ENCODE assay signal across 11 cellular contexts in genomic region chr5:73365301-73365853, GRCh38.
DNase-seq lines count a peak whose midpoint lies in the region; ATAC-seq and TF ChIP-seq lines count a peak whose summit lies in the region.
"Had no signal": no experiment of that assay in that cellular context is flagged by ENCODE, and none has a peak within 500 bp of the region (broad histone marks: within the 10 kb centered on the region; RNA-seq: fewer than 3 reads in every experiment).

No MANE protein-coding gene starts in this region.

- CTCF ChIA-PET in HEK293 (lab: Yijun Ruan, JAX): interaction anchor here (2.5 kb wide), 1 partner anchor 149 kb away, joined by 14 read pairs; no protein-coding TSS in a partner anchor
- CTCF ChIA-PET in activated CD8-positive, alpha-beta T cell treated with anti-CD3 and anti-CD28 coated beads, Interleukin-2, amount 10 ng/mL, durations not matched to agents 7 days and 5 days (lab: Charles Lee): no interaction called here

- H3K36me3 Mint-ChIP-seq in activated CD8-positive, alpha-beta T cell treated with anti-CD3 and anti-CD28 coated beads, Interleukin-2, amount 10 ng/mL, durations not matched to agents 7 days and 5 days (ENCODE audit: low read depth): no peaks in the 10 kb centered on the region

- TF ChIP-seq CTCF in 22Rv1 (IDR thresholded peaks at IDR 0.05) (no peak), HEK293 (tag by site-specific recombination; IDR thresholded peaks at IDR 0.05) (no peak)

- POLR2A ChIA-PET in HEK293 (lab: Yijun Ruan, JAX): interaction anchor here (1.0 kb wide), 1 partner anchor 13 kb away, joined by 3 read pairs; no protein-coding TSS in a partner anchor
- POLR2A ChIA-PET in activated CD8-positive, alpha-beta T cell treated with anti-CD3 and anti-CD28 coated beads, Interleukin-2, amount 10 ng/mL, durations not matched to agents 7 days and 5 days (lab: Charles Lee): no interaction called here

- H3K9me3 ChIP-seq in HEK293 (ENCODE audit: control insufficient read depth, insufficient read depth, low read depth, low read length): no peaks in the 10 kb centered on the region

- no peaks in the 10 kb centered on the region for H3K9me3 Mint-ChIP-seq in activated CD8-positive, alpha-beta T cell treated with anti-CD3 and anti-CD28 coated beads, Interleukin-2, amount 10 ng/mL, durations not matched to agents 7 days and 5 days (ENCODE audit: insufficient read depth)

- H3K27ac Mint-ChIP-seq in activated CD8-positive, alpha-beta T cell treated with anti-CD3 and anti-CD28 coated beads, Interleukin-2, amount 10 ng/mL, durations not matched to agents 7 days and 5 days: no peak overlapping the region
- H3K27ac Mint-ChIP-seq: B cell had no signal

- H3K4me3 ChIP-seq in HEK293 (ENCODE audit: low read depth, low read length): no peak overlapping the region

- H3K4me3 Mint-ChIP-seq in activated CD8-positive, alpha-beta T cell treated with anti-CD3 and anti-CD28 coated beads, Interleukin-2, amount 10 ng/mL, durations not matched to agents 7 days and 5 days: no peak overlapping the region
- H3K4me3 Mint-ChIP-seq: B cell had no signal

- no peaks in the 10 kb centered on the region for H3K36me3 ChIP-seq in HEK293 (ENCODE audit: control insufficient read depth in 2 of 2, insufficient read depth in 1 of 2, low read length in 2 of 2)

- peaks cover 24% of the 10 kb centered on the region for H3K27me3 Mint-ChIP-seq in activated CD8-positive, alpha-beta T cell treated with anti-CD3 and anti-CD28 coated beads, Interleukin-2, amount 10 ng/mL, durations not matched to agents 7 days and 5 days (ENCODE audit: low read depth)

- peaks cover 8% of the 10 kb centered on the region for H3K4me1 ChIP-seq in HEK293 (ENCODE audit: control insufficient read depth, insufficient read depth, low read length)

- peak overlapping the region; percentile 72 for H3K27ac ChIP-seq in 22Rv1
- no peak overlapping the region for H3K27ac ChIP-seq in HEK293 (ENCODE audit: extremely low read depth, low read depth, low read length)

- peak; percentile 64 for DNase-seq in amniotic epithelial cell (ENCODE audit: low read depth)
- peak; percentile 68 for DNase-seq in globus pallidus (ENCODE audit: low spot score)
- DNase-seq in activated CD8-positive, alpha-beta memory T cell treated with anti-CD3 and anti-CD28 coated beads, Interleukin-2, amount 50 U/mL, for 4 hours: no peak
- no peak for DNase-seq in activated CD8-positive, alpha-beta T cell treated with anti-CD3 and anti-CD28 coated beads, Interleukin-2, amount 10 ng/mL, durations not matched to agents 7 days and 5 days
- DNase-seq: NCI-H1417 treated with DMSO at 0.1 percent for 48 hours, OCI-M1 had no signal

- H3K4me1 Mint-ChIP-seq in activated CD8-positive, alpha-beta T cell treated with anti-CD3 and anti-CD28 coated beads, Interleukin-2, amount 10 ng/mL, durations not matched to agents 7 days and 5 days (ENCODE audit: low read depth): no peaks in the 10 kb centered on the region
- H3K4me1 Mint-ChIP-seq: B cell had no signal

- ATAC-seq in GM21528 (IDR thresholded peaks at IDR 0.05; ENCODE audit: low FRiP score, unreplicated experiment) (no peak), GM21360 (IDR thresholded peaks at IDR 0.05; ENCODE audit: unreplicated experiment) (no peak)
- ATAC-seq in activated CD8-positive, alpha-beta T cell treated with anti-CD3 and anti-CD28 coated beads, Interleukin-2, amount 10 ng/mL, durations not matched to agents 7 days and 5 days: no peak

TF ChIP-seq in HEK293, 187 proteins besides CTCF, POLR2A, EP300 and RAD21:
- TF ChIP-seq ZNF660 (tag by site-specific recombination; IDR thresholded peaks at IDR 0.05) (0 out of 2 replicates have a peak, but pooled peaks have one; percentile 30), ZNF610 (tag by site-specific recombination; IDR thresholded peaks at IDR 0.05; ENCODE audit: borderline replicate concordance) (no peak), ZNF768 (tag by site-specific recombination; IDR thresholded peaks at IDR 0.05) (no peak), ZNF670 (tag by site-specific recombination; IDR thresholded peaks at IDR 0.05; ENCODE audit: low read depth) (no peak), ZBTB21 (tag by site-specific recombination; IDR thresholded peaks at IDR 0.05) (0 out of 2 replicates have a peak, but pooled peaks have one; percentile 20), ZSCAN5A (tag by site-specific recombination; IDR thresholded peaks at IDR 0.05) (no peak), ZNF140 (tag by site-specific recombination; IDR thresholded peaks at IDR 0.05) (no peak), ZNF335 (tag by site-specific recombination; conservative IDR thresholded peaks at IDR 0.05) (peak; percentile 86), ZBTB17 (tag by site-specific recombination; IDR thresholded peaks at IDR 0.05) (no peak), ZNF121 (tag by site-specific recombination; IDR thresholded peaks at IDR 0.05) (no peak), TRIM28 (IDR thresholded peaks at IDR 0.05; ENCODE audit: borderline replicate concordance, low read length) (0 out of 2 replicates have a peak, but pooled peaks have one; percentile 32), ZNF324 (tag by site-specific recombination; IDR thresholded peaks at IDR 0.05) (no peak), MZF1 (tag by site-specific recombination; IDR thresholded peaks at IDR 0.05; ENCODE audit: borderline replicate concordance) (no peak), ZNF600 (tag by site-specific recombination; IDR thresholded peaks at IDR 0.05) (no peak), HOXA7 (CRISPR knock-in tag; IDR thresholded peaks at IDR 0.05; ENCODE audit: borderline replicate concordance) (no peak), SP7 (tag by site-specific recombination; IDR thresholded peaks at IDR 0.05) (no peak), ZNF24 (tag by site-specific recombination; IDR thresholded peaks at IDR 0.05) (0 out of 2 replicates have a peak, but pooled peaks have one; percentile 18), ZSCAN18 (tag by site-specific recombination; IDR thresholded peaks at IDR 0.05) (no peak), GFI1B (tag by site-specific recombination; IDR thresholded peaks at IDR 0.05) (no peak), BCL11A (tag by site-specific recombination; IDR thresholded peaks at IDR 0.05; ENCODE audit: low read depth) (no peak)
- TF ChIP-seq, protein P1, sequence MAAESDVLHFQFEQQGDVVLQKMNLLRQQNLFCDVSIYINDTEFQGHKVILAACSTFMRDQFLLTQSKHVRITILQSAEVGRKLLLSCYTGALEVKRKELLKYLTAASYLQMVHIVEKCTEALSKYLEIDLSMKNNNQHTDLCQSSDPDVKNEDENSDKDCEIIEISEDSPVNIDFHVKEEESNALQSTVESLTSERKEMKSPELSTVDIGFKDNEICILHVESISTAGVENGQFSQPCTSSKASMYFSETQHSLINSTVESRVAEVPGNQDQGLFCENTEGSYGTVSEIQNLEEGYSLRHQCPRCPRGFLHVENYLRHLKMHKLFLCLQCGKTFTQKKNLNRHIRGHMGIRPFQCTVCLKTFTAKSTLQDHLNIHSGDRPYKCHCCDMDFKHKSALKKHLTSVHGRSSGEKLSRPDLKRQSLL (tag by site-specific recombination; IDR thresholded peaks at IDR 0.05): no peak
- TF ChIP-seq, protein P2, sequence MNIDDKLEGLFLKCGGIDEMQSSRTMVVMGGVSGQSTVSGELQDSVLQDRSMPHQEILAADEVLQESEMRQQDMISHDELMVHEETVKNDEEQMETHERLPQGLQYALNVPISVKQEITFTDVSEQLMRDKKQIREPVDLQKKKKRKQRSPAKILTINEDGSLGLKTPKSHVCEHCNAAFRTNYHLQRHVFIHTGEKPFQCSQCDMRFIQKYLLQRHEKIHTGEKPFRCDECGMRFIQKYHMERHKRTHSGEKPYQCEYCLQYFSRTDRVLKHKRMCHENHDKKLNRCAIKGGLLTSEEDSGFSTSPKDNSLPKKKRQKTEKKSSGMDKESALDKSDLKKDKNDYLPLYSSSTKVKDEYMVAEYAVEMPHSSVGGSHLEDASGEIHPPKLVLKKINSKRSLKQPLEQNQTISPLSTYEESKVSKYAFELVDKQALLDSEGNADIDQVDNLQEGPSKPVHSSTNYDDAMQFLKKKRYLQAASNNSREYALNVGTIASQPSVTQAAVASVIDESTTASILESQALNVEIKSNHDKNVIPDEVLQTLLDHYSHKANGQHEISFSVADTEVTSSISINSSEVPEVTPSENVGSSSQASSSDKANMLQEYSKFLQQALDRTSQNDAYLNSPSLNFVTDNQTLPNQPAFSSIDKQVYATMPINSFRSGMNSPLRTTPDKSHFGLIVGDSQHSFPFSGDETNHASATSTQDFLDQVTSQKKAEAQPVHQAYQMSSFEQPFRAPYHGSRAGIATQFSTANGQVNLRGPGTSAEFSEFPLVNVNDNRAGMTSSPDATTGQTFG (tag by site-specific recombination; IDR thresholded peaks at IDR 0.05; ENCODE audit: borderline replicate concordance): no peak

Comparison
In these comparisons a context has a peak if more than half of its experiments do, and no peak if none do; other contexts are left out.
1. DNase-seq: peak in amniotic epithelial cell (single experiment) and globus pallidus (single experiment); none in activated CD8-positive, alpha-beta memory T cell treated with anti-CD3 and anti-CD28 coated beads, Interleukin-2, amount 50 U/mL, for 4 hours (single experiment) and activated CD8-positive, alpha-beta T cell treated with anti-CD3 and anti-CD28 coated beads, Interleukin-2, amount 10 ng/mL, durations not matched to agents 7 days and 5 days (single experiment).